20 cellular contexts compared by ENCODE assay signal in the genomic region with DNA sequence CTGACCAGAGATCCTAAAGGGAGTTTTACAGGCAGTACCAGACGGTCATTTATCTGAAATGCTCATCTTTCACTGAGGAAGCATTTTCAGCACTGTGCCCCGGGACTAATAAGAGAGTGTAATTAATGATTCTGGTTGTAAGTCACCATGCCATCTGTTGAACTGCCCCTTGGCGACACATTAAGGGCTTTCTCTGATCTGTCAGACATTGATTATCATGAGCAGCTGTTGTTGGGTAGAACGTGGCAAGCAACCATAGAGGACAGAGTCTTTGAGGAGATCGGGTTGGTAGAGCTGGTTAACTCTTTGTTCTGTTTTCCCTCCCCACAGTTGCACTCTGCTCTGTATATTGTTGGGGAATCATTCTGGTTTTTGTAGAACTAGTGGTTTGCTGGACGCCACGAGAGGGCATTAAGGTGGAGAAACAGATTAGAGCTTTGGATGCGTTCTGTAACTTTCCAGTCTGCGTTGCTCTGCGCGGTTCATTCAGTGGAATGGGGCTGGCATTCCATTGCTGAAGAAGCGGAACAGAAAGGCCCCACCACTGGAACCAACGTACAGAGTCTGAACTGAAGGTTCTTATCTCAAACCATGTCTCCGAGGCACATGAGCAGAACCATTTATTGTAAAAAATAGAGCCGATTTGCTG. TPM values are rescaled to one million over a fixed set of nuclear protein-coding genes. Genes with fewer than 3 reads are reported as not detected.
A peak's percentile ranks its signal among the peaks of the same experiment; 100 is the strongest.
DNase-seq lines count a peak whose midpoint lies in the region; ATAC-seq and TF ChIP-seq lines count a peak whose summit lies in the region.
"Had no signal": no experiment of that assay in that cellular context is flagged by ENCODE, and none has a peak within 500 bp of the region (broad histone marks: within the 10 kb centered on the region; RNA-seq: fewer than 3 reads in every experiment).

No MANE protein-coding gene starts in this region.

- peak overlapping the region; percentile 32 for H3K27ac Mint-ChIP-seq in memory B cell
- H3K27ac Mint-ChIP-seq: T-helper 1 cell treated with Interleukin-12 subunit alpha and Interleukin-12 subunit beta and Interleukin-4 antibody, amounts not matched to agents 30 μg/mL and 1 μg/mL, for 36 hours had no signal

- H3K36me3 ChIP-seq in cardiac muscle cell = peaks cover 50% of the 10 kb centered on the region
- peaks cover 8% of the 10 kb centered on the region for H3K36me3 ChIP-seq in endocrine pancreas (ENCODE audit: control insufficient read depth, insufficient read depth, low read length)
- H3K36me3 ChIP-seq in uterus = no peaks in the 10 kb centered on the region
- H3K36me3 ChIP-seq: breast epithelium had no signal

- H3K9ac ChIP-seq in endocrine pancreas (ENCODE audit: control insufficient read depth, insufficient read depth, low read length) = peak overlapping the region; percentile 30
- H3K9ac ChIP-seq: BLaER1 treated with 17β-estradiol and CSF1 and Interleukin-3, amounts not matched to agents 10 nM and 100 nM had no signal

- H3K36me3 Mint-ChIP-seq in memory B cell = peaks cover 53% of the 10 kb centered on the region

- peaks cover 7% of the 10 kb centered on the region for H3K9me3 Mint-ChIP-seq in memory B cell
- H3K9me3 Mint-ChIP-seq: T-helper 1 cell treated with Interleukin-12 subunit alpha and Interleukin-12 subunit beta and Interleukin-4 antibody, amounts not matched to agents 30 μg/mL and 1 μg/mL, for 36 hours had no signal

- H3K27me3 ChIP-seq in cardiac muscle cell = no peaks in the 10 kb centered on the region
- no peaks in the 10 kb centered on the region for H3K27me3 ChIP-seq in endocrine pancreas (ENCODE audit: control insufficient read depth, insufficient read depth, low read length)
- no peaks in the 10 kb centered on the region for H3K27me3 ChIP-seq in uterus
- H3K27me3 ChIP-seq: BLaER1 treated with 17β-estradiol and CSF1 and Interleukin-3, amounts not matched to agents 10 nM and 100 nM; breast epithelium; vagina had no signal

- H3K27ac ChIP-seq in cardiac muscle cell (peak overlapping the region; percentile 86), uterus (peak overlapping the region; percentile 37 to 56)
- H3K27ac ChIP-seq: BLaER1 treated with 17β-estradiol and CSF1 and Interleukin-3, amounts not matched to agents 10 nM and 100 nM; breast epithelium; vagina had no signal

- peaks cover 8% of the 10 kb centered on the region for H3K4me1 Mint-ChIP-seq in memory B cell

- ATAC-seq in left cardiac atrium (no peak), memory B cell (ENCODE audit: low read depth) (no peak), HG02571 (IDR thresholded peaks at IDR 0.05; ENCODE audit: unreplicated experiment) (no peak)

- intact Hi-C loops in left cardiac atrium (cut with DNase I) (no loop called here), uterus (cut with DNase I; ENCODE audit: low total_unique reads) (no loop called here)

- DNase-seq in cardiac muscle cell (ENCODE audit: low read depth in 1 of 2, low spot score in 1 of 2) = no peak
- DNase-seq in left cardiac atrium = no peak
- no peak for DNase-seq in memory B cell (ENCODE audit: low spot score in 2 of 2)
- DNase-seq in uterus = no peak
- DNase-seq in ureter (ENCODE audit: low spot score) = no peak
- no peak for DNase-seq in NOMO-1 treated with DMSO at 0.1 percent for 48 hours (lab: John Stamatoyannopoulos, UW; ENCODE audit: unreplicated experiment)
- DNase-seq: activated CD4-positive, alpha-beta T cell treated with anti-CD3 and anti-CD28 coated beads, Interleukin-2, amount 50 U/mL, for 1 hour; activated gamma-delta T cell treated with Interleukin-2 at 50 U/mL for 16 hours; HCEC 1CT; midbrain; NCI-H1417; NCI-H2171; SHP77 treated with DMSO at 0.1 percent for 48 hours; stimulated activated CD4-positive, alpha-beta T cell treated with anti-CD3 and anti-CD28 coated beads, Interleukin-12 subunit alpha, Interleukin-12 subunit beta, amount 100 ng/mL, for 4 hours had no signal

- no peaks in the 10 kb centered on the region for H3K27me3 Mint-ChIP-seq in memory B cell

- peaks cover 12% of the 10 kb centered on the region for H3K4me1 ChIP-seq in cardiac muscle cell (ENCODE audit: low read depth)
- no peaks in the 10 kb centered on the region for H3K4me1 ChIP-seq in endocrine pancreas (ENCODE audit: control insufficient read depth, insufficient read depth, low read length)
- H3K4me1 ChIP-seq in uterus = peaks cover 0 to 9% of the 10 kb centered on the region in 2 donors
- H3K4me1 ChIP-seq: breast epithelium, vagina had no signal

- TF ChIP-seq CTCF in cardiac muscle cell (IDR thresholded peaks at IDR 0.05; ENCODE audit: low read depth, low read length) = no peak
- TF ChIP-seq CTCF in uterus (IDR thresholded peaks at IDR 0.05) = no peak

- H3K9me3 ChIP-seq in cardiac muscle cell (ENCODE audit: low read depth) (no peaks in the 10 kb centered on the region), endocrine pancreas (ENCODE audit: control insufficient read depth, low read length) (no peaks in the 10 kb centered on the region), uterus (no peaks in the 10 kb centered on the region)
- H3K9me3 ChIP-seq: breast epithelium, vagina had no signal

- H3K4me3 Mint-ChIP-seq in memory B cell = no peak overlapping the region
- H3K4me3 Mint-ChIP-seq: T-helper 1 cell treated with Interleukin-12 subunit alpha and Interleukin-12 subunit beta and Interleukin-4 antibody, amounts not matched to agents 30 μg/mL and 1 μg/mL, for 36 hours had no signal

- no peak overlapping the region for H3K4me3 ChIP-seq in cardiac muscle cell
- H3K4me3 ChIP-seq in endocrine pancreas (ENCODE audit: control insufficient read depth, insufficient read depth, low read length) = peak overlapping the region; percentile 56
- no peak overlapping the region for H3K4me3 ChIP-seq in uterus
- H3K4me3 ChIP-seq: BLaER1 treated with 17β-estradiol and CSF1 and Interleukin-3, amounts not matched to agents 10 nM and 100 nM; breast epithelium; vagina had no signal

- TF ChIP-seq POLR2A in uterus (IDR thresholded peaks at IDR 0.05) = no peak

RNA-seq across cellular contexts. Expression of gene RPRD1B, which starts 34.3 kb away (rescaled TPM):
- total RNA-seq in cardiac muscle cell (26.2 and 43.5 TPM in 2 replicates), left cardiac atrium (10 to 100 TPM; 78.6 to 86.4 TPM), uterus (10 to 100 TPM in 3 of 4 donors, 1 to 10 TPM in 1; 7.9 to 71.3 (median 26.1) TPM), ureter (61.3 TPM)
- polyA plus RNA-seq in cardiac muscle cell = 31.0 and 44.5 TPM in 2 replicates

RNA-seq across cellular contexts. Expression of gene TTI1, which starts 34.6 kb away (rescaled TPM):
- total RNA-seq in cardiac muscle cell (19.0 and 23.0 TPM in 2 replicates), left cardiac atrium (10 to 100 TPM; 11.6 to 11.9 TPM), uterus (10 to 100 TPM in 3 of 4 donors, 1 to 10 TPM in 1; 5.3 to 33.2 (median 24.4) TPM), ureter (29.5 TPM)
- polyA plus RNA-seq in cardiac muscle cell = 23.1 and 32.8 TPM in 2 replicates
